15 cellular contexts compared by ENCODE assay signal in genomic region chr17:80817861-80818260, GRCh38.
DNase-seq lines count a peak whose midpoint lies in the region; ATAC-seq and TF ChIP-seq lines count a peak whose summit lies in the region.
"Had no signal": no experiment of that assay in that cellular context is flagged by ENCODE, and none has a peak within 500 bp of the region (broad histone marks: within the 10 kb centered on the region; RNA-seq: fewer than 3 reads in every experiment).

No MANE protein-coding gene starts in this region.

- H3K9me3 Mint-ChIP-seq in MCF 10A (ENCODE audit: unreplicated experiment): no peaks in the 10 kb centered on the region

- peaks cover 20% of the 10 kb centered on the region for H3K4me1 Mint-ChIP-seq in MCF 10A (ENCODE audit: insufficient read depth, unreplicated experiment)

- 89 to 92% methylated on average over 10 of the region's 10 CpGs for WGBS in aorta, 2 donors

- no peak overlapping the region for H3K4me3 Mint-ChIP-seq in MCF 10A (ENCODE audit: unreplicated experiment)
- H3K4me3 Mint-ChIP-seq: CD14-positive monocyte had no signal

- no peak overlapping the region for H3K4me3 ChIP-seq in breast epithelium
- H3K4me3 ChIP-seq in fibroblast of mammary gland (ENCODE audit: control insufficient read depth, low read depth, low read length): no peak overlapping the region
- H3K4me3 ChIP-seq in aorta (ENCODE audit: low read length in 2 of 2): no peak overlapping the region
- H3K4me3 ChIP-seq: ovary, SJSA1 had no signal

- TF ChIP-seq CTCF in MCF 10A (IDR thresholded peaks at IDR 0.05; ENCODE audit: unreplicated experiment) (no peak), breast epithelium (IDR thresholded peaks at IDR 0.05) (no peak), RWPE1 (conservative IDR thresholded peaks at IDR 0.05; ENCODE audit: low read depth) (no peak), fibroblast of mammary gland (conservative IDR thresholded peaks at IDR 0.05; ENCODE audit: control insufficient read depth, insufficient read depth, low read depth, low read length) (no peak)

- peak; percentile 23 for DNase-seq in MCF 10A (ENCODE audit: unreplicated experiment)
- DNase-seq in breast epithelium (ENCODE audit: low spot score in 2 of 2): no peak
- DNase-seq in RWPE1 (ENCODE audit: low spot score): peak; percentile 38
- DNase-seq in fibroblast of mammary gland (ENCODE audit: low read depth): peak; percentile 71
- DNase-seq in aorta: peak; percentile 28 to 50
- DNase-seq in NCI-H82 (lab: John Stamatoyannopoulos, UW): no peak
- no peak for DNase-seq in NCI-H526 (lab: John Stamatoyannopoulos, UW)
- no peak for DNase-seq in Ammon's horn (ENCODE audit: low spot score)
- DNase-seq: activated CD4-positive, CD25-positive, alpha-beta regulatory T cell treated with anti-CD3 and anti-CD28 coated beads, Interleukin-2, amount 50 U/mL, for 72 hours; anterior cingulate cortex; NCI-H526 treated with DMSO at 0.1 percent for 48 hours; stimulated activated naive CD8-positive, alpha-beta T cell treated with anti-CD3 and anti-CD28 coated beads, Interleukin-15, Interleukin-2, amounts not matched to agents 100 U/mL and 50 U/mL, for 24 hours had no signal

- no peaks in the 10 kb centered on the region for H3K27me3 ChIP-seq in breast epithelium
- H3K27me3 ChIP-seq in aorta (ENCODE audit: control insufficient read depth in 1 of 2, insufficient read depth in 2 of 2, low read length in 1 of 2): no peaks in the 10 kb centered on the region
- H3K27me3 ChIP-seq: ovary, SJSA1 had no signal

- intact Hi-C loops in MCF 10A (cut with micrococcal nuclease): no loop called here
- intact Hi-C loops in breast epithelium (cut with DNase I; ENCODE audit: low total_unique reads): no loop called here
- intact Hi-C loops in aorta (cut with DNase I): no loop called here

- no peak for ATAC-seq in aorta (ENCODE audit: low FRiP score)
- ATAC-seq: stimulated activated naive CD8-positive, alpha-beta T cell treated with anti-CD3 and anti-CD28 coated beads, Interleukin-15, Interleukin-2, amounts not matched to agents 100 U/mL and 50 U/mL, for 24 hours had no signal

- H3K4me1 ChIP-seq in breast epithelium: no peaks in the 10 kb centered on the region
- no peaks in the 10 kb centered on the region for H3K4me1 ChIP-seq in aorta (ENCODE audit: control insufficient read depth in 1 of 2, insufficient read depth in 2 of 2, low read length in 2 of 2)

- peaks cover 32% of the 10 kb centered on the region for H3K36me3 Mint-ChIP-seq in MCF 10A (ENCODE audit: insufficient read depth, unreplicated experiment)

- no peaks in the 10 kb centered on the region for H3K9me3 ChIP-seq in breast epithelium
- H3K9me3 ChIP-seq in aorta (ENCODE audit: control insufficient read depth, low read length): no peaks in the 10 kb centered on the region
- H3K9me3 ChIP-seq: ovary, SJSA1 had no signal

- no TSS peak for BruUV-seq in MCF 10A (replicated peaks; lab: Mats Ljungman, UMichigan)

- H3K36me3 ChIP-seq in breast epithelium (no peaks in the 10 kb centered on the region), aorta (ENCODE audit: control insufficient read depth in 1 of 2, insufficient read depth in 2 of 2, low read length in 1 of 2) (no peaks in the 10 kb centered on the region)
- H3K36me3 ChIP-seq: ovary had no signal

- CTCF ChIA-PET in MCF 10A (lab: Yijun Ruan, JAX) (no interaction called here), RWPE1 (lab: Yijun Ruan, JAX) (interaction anchor here (1.0 kb wide), 1 partner anchor 44 kb away, joined by 5 read pairs; no protein-coding TSS in a partner anchor)

- POLR2A ChIA-PET in MCF 10A (lab: Yijun Ruan, JAX): interaction anchor here (1.0 kb wide), 1 partner anchor 16 kb away, joined by 3 read pairs; no protein-coding TSS in a partner anchor
- POLR2A ChIA-PET in RWPE1 (lab: Yijun Ruan, JAX; ENCODE audit: low non-redundant PET): no interaction called here

- no peak overlapping the region for H3K27ac Mint-ChIP-seq in MCF 10A (ENCODE audit: low read depth, unreplicated experiment)

- H3K27me3 Mint-ChIP-seq in MCF 10A (ENCODE audit: insufficient read depth, unreplicated experiment): no peaks in the 10 kb centered on the region

- H3K27ac ChIP-seq in breast epithelium (no peak overlapping the region), RWPE1 (peak overlapping the region; percentile 42), aorta (ENCODE audit: low read depth in 1 of 2, low read length in 2 of 2) (no peak overlapping the region)
- H3K27ac ChIP-seq: ovary, SJSA1 had no signal

- no peak for TF ChIP-seq POLR2A in breast epithelium (IDR thresholded peaks at IDR 0.05)

Comparison
In these comparisons a context has a peak if more than half of its experiments do, and no peak if none do; other contexts are left out.
1. DNase-seq: peak in MCF 10A (single experiment), RWPE1 (single experiment), fibroblast of mammary gland (single experiment) and aorta (2 of 2); none in breast epithelium (0 of 2), NCI-H82 (single experiment), NCI-H526 (0 of 2) and Ammon's horn (single experiment).